13 cellular contexts compared by ENCODE assay signal in genomic region chr11:60830478-60831142, GRCh38. TPM values are rescaled to one million over a fixed set of nuclear protein-coding genes. Genes with fewer than 3 reads are reported as not detected.
DNase-seq lines count a peak whose midpoint lies in the region; ATAC-seq and TF ChIP-seq lines count a peak whose summit lies in the region.
"Had no signal": no experiment of that assay in that cellular context is flagged by ENCODE, and none has a peak within 500 bp of the region (broad histone marks: within the 10 kb centered on the region; RNA-seq: fewer than 3 reads in every experiment).

No MANE protein-coding gene starts in this region.

- H3K27me3 ChIP-seq in Panc1 (ENCODE audit: control insufficient read depth, insufficient read depth, low read length): peaks cover 8% of the 10 kb centered on the region
- H3K27me3 ChIP-seq: adrenal gland had no signal

- H3K36me3 Mint-ChIP-seq in mesothelial cell of epicardium: no peaks in the 10 kb centered on the region
- H3K36me3 Mint-ChIP-seq: activated CD4-positive, alpha-beta memory T cell treated with anti-CD3 and anti-CD28 coated beads for 36 hours had no signal

- H3K4me1 ChIP-seq in Panc1 (ENCODE audit: control insufficient read depth, insufficient read depth, low read length): no peaks in the 10 kb centered on the region

- H3K4me1 Mint-ChIP-seq in mesothelial cell of epicardium: peaks cover 9% of the 10 kb centered on the region

- peaks cover 33% of the 10 kb centered on the region for H3K27me3 Mint-ChIP-seq in mesothelial cell of epicardium (ENCODE audit: low read depth)

- H3K27ac Mint-ChIP-seq in mesothelial cell of epicardium: no peak overlapping the region
- H3K27ac Mint-ChIP-seq: activated CD4-positive, alpha-beta memory T cell treated with anti-CD3 and anti-CD28 coated beads for 36 hours; progenitor cell of endocrine pancreas had no signal

- H3K9me3 ChIP-seq in Panc1 (ENCODE audit: control insufficient read depth, insufficient read depth, low read depth, low read length): no peaks in the 10 kb centered on the region
- H3K9me3 ChIP-seq: adrenal gland had no signal

- peak; percentile 12 for ATAC-seq in GM18909 (IDR thresholded peaks at IDR 0.05; ENCODE audit: poor library complexity, unreplicated experiment)
- peak; percentile 17 for ATAC-seq in HG02571 (IDR thresholded peaks at IDR 0.05; ENCODE audit: unreplicated experiment)
- ATAC-seq in Panc1: peak; percentile 81

- no peaks in the 10 kb centered on the region for H3K9me3 Mint-ChIP-seq in mesothelial cell of epicardium
- H3K9me3 Mint-ChIP-seq: activated CD4-positive, alpha-beta memory T cell treated with anti-CD3 and anti-CD28 coated beads for 36 hours had no signal

- H3K27ac ChIP-seq in Panc1 (ENCODE audit: low read length): no peak overlapping the region
- H3K27ac ChIP-seq: adrenal gland, HL-60 had no signal

- BruUV-seq in Panc1 (replicated peaks; lab: Mats Ljungman, UMichigan): no TSS peak

- POLR2A ChIA-PET in Panc1 (lab: Charles Lee): interaction anchor here (0.7 kb wide), 1 partner anchor 25 kb away, joined by 3 read pairs; the partner anchor contains the start of gene PTGDR2

- peak overlapping the region; percentile 53 for H3K4me3 Mint-ChIP-seq in mesothelial cell of epicardium
- H3K4me3 Mint-ChIP-seq: activated CD4-positive, alpha-beta memory T cell treated with anti-CD3 and anti-CD28 coated beads for 36 hours had no signal

- CTCF ChIA-PET in Panc1 (lab: Charles Lee): interaction anchor here (0.6 to 3.0 kb wide), 5 partner anchors 46 to 322 kb away, joined by 3 to 41 read pairs (median 4); partner anchors contain the start of gene MS4A10

- no peaks in the 10 kb centered on the region for H3K36me3 ChIP-seq in Panc1 (ENCODE audit: control insufficient read depth, insufficient read depth, low read length)
- H3K36me3 ChIP-seq: adrenal gland had no signal

- H3K4me3 ChIP-seq in Panc1 (ENCODE audit: low read depth in 2 of 2, low read length in 2 of 2): peak overlapping the region in 1 of 2 experiments; percentile 28; a peak in 2 of 4 replicates
- H3K4me3 ChIP-seq: adrenal gland had no signal

- in situ Hi-C loops in Panc1 (cut with HindIII; ENCODE audit: low pct_unique_long_range_greater_than_20kb, low sequenced_read_pairs) (no loop called here), GM13976 (cut with MboI; ENCODE audit: low sequenced_read_pairs, unreplicated experiment) (loop anchor here (10.0 to 25.0 kb wide), 2 partner anchors 64 to 357 kb away; no protein-coding TSS in a partner anchor)

- peak; percentile 10 for DNase-seq in Panc1 (ENCODE audit: low read depth, low spot score)
- DNase-seq in mesothelial cell of epicardium (ENCODE audit: low spot score in 2 of 2, unreplicated experiment in 2 of 2): no peak
- DNase-seq in NCI-H446 treated with DMSO at 0.1 percent for 48 hours (lab: John Stamatoyannopoulos, UW): no peak
- no peak for DNase-seq in GM13976 (ENCODE audit: low spot score)
- DNase-seq in SKM-1 treated with dmso at 0.1 percent for 144 hours (lab: John Stamatoyannopoulos, UW; ENCODE audit: unreplicated experiment): no peak

- intact Hi-C loops in Panc1 (cut with micrococcal nuclease; ENCODE audit: unreplicated experiment): loop anchor here (1.0 to 5.0 kb wide), 3 partner anchors 57 to 357 kb away; no protein-coding TSS in a partner anchor

- no peak for TF ChIP-seq CTCF in Panc1 (IDR thresholded peaks at IDR 0.05)
- no peak for TF ChIP-seq CTCF in mesothelial cell of epicardium (IDR thresholded peaks at IDR 0.05; ENCODE audit: unreplicated experiment)
- TF ChIP-seq CTCF in GM13976 (IDR thresholded peaks at IDR 0.05; ENCODE audit: borderline replicate concordance, control extremely low read depth, extremely low read depth, insufficient read depth, missing control alignments): no peak

RNA-seq across cellular contexts. Expression of gene CCDC86, which starts 11.3 kb away (rescaled TPM):
- total RNA-seq in Panc1 (2021; ENCODE audit: unreplicated experiment) (70.2 TPM), mesothelial cell of epicardium (22.5 to 23.2 TPM (median 22.6 TPM) in 3 replicates)
- 52.5 TPM for polyA plus RNA-seq in Panc1 (2012; ENCODE audit: insufficient read length)

RNA-seq across cellular contexts. Expression of gene PTGDR2, which starts 25.1 kb away (rescaled TPM):
- total RNA-seq in Panc1 (2021; ENCODE audit: unreplicated experiment): not detected
- 0.07 TPM for polyA plus RNA-seq in Panc1 (2012; ENCODE audit: insufficient read length)
- total RNA-seq in mesothelial cell of epicardium: 0.60 to 0.75 TPM (median 0.71 TPM) in 3 replicates
- total RNA-seq: H4 had no signal

RNA-seq across cellular contexts. Expression of gene ZP1, which starts 36.7 kb away (rescaled TPM):
- not detected for total RNA-seq in Panc1 (2021; ENCODE audit: unreplicated experiment)
- polyA plus RNA-seq in Panc1 (2012; ENCODE audit: insufficient read length): not detected
- total RNA-seq in mesothelial cell of epicardium: 0.16 to 0.31 TPM in 2 of 3 replicates, not detected in the other
- total RNA-seq: activated CD4-positive, alpha-beta memory T cell treated with anti-CD3 and anti-CD28 coated beads for 36 hours; progenitor cell of endocrine pancreas had no signal

RNA-seq across cellular contexts. Expression of gene MS4A10, which starts 45.5 kb away (rescaled TPM):
- total RNA-seq in Panc1 (2021; ENCODE audit: unreplicated experiment) (not detected), mesothelial cell of epicardium (not detected in 3 replicates)
- polyA plus RNA-seq in Panc1 (2012; ENCODE audit: insufficient read length): not detected
- total RNA-seq: activated CD4-positive, alpha-beta memory T cell treated with anti-CD3 and anti-CD28 coated beads for 36 hours; adrenal gland; H4; lower leg skin; progenitor cell of endocrine pancreas had no signal
- polyA plus RNA-seq: adrenal gland had no signal

Comparison
In these comparisons a context has a peak if more than half of its experiments do, and no peak if none do; other contexts are left out.
1. ATAC-seq: peak in every context shown above with its lines; median percentile 81 in Panc1; 17 in HG02571; 12 in GM18909.